In the genomic region with DNA sequence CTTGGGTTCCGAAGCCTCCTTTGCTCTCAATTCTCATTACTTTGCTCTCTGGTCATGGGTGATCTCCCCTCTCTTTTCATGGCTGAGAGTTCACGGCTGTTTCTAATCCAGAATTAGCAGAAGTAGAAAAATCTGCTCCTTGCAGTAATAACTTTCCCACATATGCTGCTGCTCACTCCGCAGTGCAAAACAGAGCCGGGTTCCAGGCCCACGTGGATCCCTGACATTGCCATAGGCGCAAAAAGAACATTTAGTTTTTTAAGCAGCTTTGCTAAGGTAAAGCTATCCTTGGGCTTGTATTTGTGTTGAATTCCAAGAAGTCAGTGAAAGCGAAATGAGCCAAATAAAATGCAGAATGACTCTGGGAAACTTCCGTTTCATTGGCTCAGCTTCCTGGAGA, we compare ENCODE assay signal across 29 cellular contexts.
"Had no signal": no experiment of that assay in that cellular context is flagged by ENCODE, and none has a peak within 500 bp of the region (broad histone marks: within the 10 kb centered on the region; RNA-seq: fewer than 3 reads in every experiment).

No MANE protein-coding gene starts in this region.

- H3K4me3 ChIP-seq: adrenal gland, body of pancreas, gastrocnemius medialis had no signal

- H3K36me3 Mint-ChIP-seq: activated CD8-positive, alpha-beta memory T cell treated with anti-CD3 and anti-CD28 coated beads, Interleukin-2, amount 10 ng/mL, durations not matched to agents 7 days and 5 days; activated naive CD8-positive, alpha-beta T cell treated with anti-CD3 and anti-CD28 coated beads for 36 hours had no signal

- H3K36me3 ChIP-seq: adrenal gland, gastrocnemius medialis had no signal

- H3K27me3 Mint-ChIP-seq: activated CD4-positive, alpha-beta memory T cell treated with anti-CD3 and anti-CD28 coated beads for 36 hours; activated CD4-positive, alpha-beta T cell treated with anti-CD3 and anti-CD28 coated beads for 36 hours; activated CD4-positive, alpha-beta T cell treated with anti-CD3 and anti-CD28 coated beads, Interleukin-2, amount 10 ng/mL, durations not matched to agents 24 days and 14 days; activated CD8-positive, alpha-beta memory T cell treated with anti-CD3 and anti-CD28 coated beads, Interleukin-2, amount 10 ng/mL, durations not matched to agents 7 days and 5 days; activated naive CD4-positive, alpha-beta T cell treated with anti-CD3 and anti-CD28 coated beads, Interleukin-2, amount 50 U/mL, for 24 hours; activated naive CD8-positive, alpha-beta T cell treated with anti-CD3 and anti-CD28 coated beads for 36 hours; activated naive CD8-positive, alpha-beta T cell treated with anti-CD3 and anti-CD28 coated beads, Interleukin-2, amount 50 U/mL, for 24 hours had no signal

- H3K27ac ChIP-seq: adrenal gland, body of pancreas, epithelial cell of prostate, gastrocnemius medialis had no signal

- H3K27ac Mint-ChIP-seq: activated CD4-positive, alpha-beta memory T cell treated with anti-CD3 and anti-CD28 coated beads for 36 hours; activated CD4-positive, alpha-beta T cell treated with anti-CD3 and anti-CD28 coated beads for 36 hours; activated CD4-positive, alpha-beta T cell treated with anti-CD3 and anti-CD28 coated beads, Interleukin-2, amount 10 ng/mL, durations not matched to agents 24 days and 14 days; activated CD8-positive, alpha-beta memory T cell treated with anti-CD3 and anti-CD28 coated beads, Interleukin-2, amount 10 ng/mL, durations not matched to agents 7 days and 5 days; activated CD8-positive, alpha-beta T cell treated with anti-CD3 and anti-CD28 coated beads, Interleukin-2, amount 10 ng/mL, durations not matched to agents 7 days and 5 days; activated naive CD4-positive, alpha-beta T cell treated with anti-CD3 and anti-CD28 coated beads for 36 hours; activated naive CD4-positive, alpha-beta T cell treated with anti-CD3 and anti-CD28 coated beads, Interleukin-2, amount 50 U/mL, for 24 hours; activated naive CD8-positive, alpha-beta T cell treated with anti-CD3 and anti-CD28 coated beads for 36 hours; activated naive CD8-positive, alpha-beta T cell treated with anti-CD3 and anti-CD28 coated beads, Interleukin-2, amount 50 U/mL, for 24 hours; activated T-helper 1 cell treated with anti-CD3 and anti-CD28 coated beads, Interleukin-12 subunit alpha, Interleukin-12 subunit beta, Interleukin-2, Interleukin-4 antibody, amounts not matched to agents 30 ng/mL and 10 ng/mL and 1 ng/mL, durations not matched to agents 14 hours and 24 hours and 36 hours; activated T-helper 2 cell treated with anti-CD3 and anti-CD28 coated beads, Interferon-gamma antibody, Interleukin-2, Interleukin-4, amounts not matched to agents 10 μg/mL and 5 μg/mL and 100 μg/mL, durations not matched to agents 14 hours and 24 hours and 36 hours had no signal

- H3K27me3 ChIP-seq: adrenal gland, body of pancreas, gastrocnemius medialis had no signal

- H3K4me1 ChIP-seq: adrenal gland, body of pancreas, gastrocnemius medialis had no signal

- ATAC-seq: activated CD4-positive, alpha-beta T cell treated with anti-CD3 and anti-CD28 coated beads for 36 hours; activated CD8-positive, alpha-beta memory T cell treated with anti-CD3 and anti-CD28 coated beads, Interleukin-2, amount 10 ng/mL, durations not matched to agents 7 days and 5 days; activated CD8-positive, alpha-beta T cell treated with anti-CD3 and anti-CD28 coated beads, Interleukin-2, amount 10 ng/mL, durations not matched to agents 7 days and 5 days; activated naive CD8-positive, alpha-beta T cell treated with anti-CD3 and anti-CD28 coated beads, Interleukin-2, amount 50 U/mL, for 24 hours; body of pancreas; gastrocnemius medialis had no signal

- H3K9me3 Mint-ChIP-seq: activated CD4-positive, alpha-beta memory T cell treated with anti-CD3 and anti-CD28 coated beads for 36 hours; activated CD4-positive, alpha-beta T cell treated with anti-CD3 and anti-CD28 coated beads, Interleukin-2, amount 10 ng/mL, durations not matched to agents 24 days and 14 days; activated naive CD4-positive, alpha-beta T cell treated with anti-CD3 and anti-CD28 coated beads for 36 hours; activated naive CD4-positive, alpha-beta T cell treated with anti-CD3 and anti-CD28 coated beads, Interleukin-2, amount 50 U/mL, for 24 hours; activated naive CD8-positive, alpha-beta T cell treated with anti-CD3 and anti-CD28 coated beads for 36 hours; activated naive CD8-positive, alpha-beta T cell treated with anti-CD3 and anti-CD28 coated beads, Interleukin-2, amount 50 U/mL, for 24 hours; activated T-helper 1 cell treated with anti-CD3 and anti-CD28 coated beads, Interleukin-12 subunit alpha, Interleukin-12 subunit beta, Interleukin-2, Interleukin-4 antibody, amounts not matched to agents 30 ng/mL and 10 ng/mL and 1 ng/mL, durations not matched to agents 14 hours and 24 hours and 36 hours; activated T-helper 2 cell treated with anti-CD3 and anti-CD28 coated beads, Interferon-gamma antibody, Interleukin-2, Interleukin-4, amounts not matched to agents 10 μg/mL and 5 μg/mL and 100 μg/mL, durations not matched to agents 14 hours and 24 hours and 36 hours had no signal

- DNase-seq: activated CD4-positive, alpha-beta memory T cell treated with anti-CD3 and anti-CD28 coated beads for 36 hours; activated CD4-positive, alpha-beta T cell treated with anti-CD3 and anti-CD28 coated beads for 36 hours; activated CD4-positive, alpha-beta T cell treated with anti-CD3 and anti-CD28 coated beads, Interleukin-2, amount 10 ng/mL, durations not matched to agents 24 days and 14 days; activated CD4-positive, CD25-positive, alpha-beta regulatory T cell; activated CD4-positive, CD25-positive, alpha-beta regulatory T cell treated with anti-CD3 and anti-CD28 coated beads, Interleukin-2, amount 50 U/mL, for 72 hours; activated CD8-positive, alpha-beta memory T cell treated with anti-CD3 and anti-CD28 coated beads, Interleukin-2, amount 10 ng/mL, durations not matched to agents 7 days and 5 days; activated CD8-positive, alpha-beta memory T cell treated with anti-CD3 and anti-CD28 coated beads, Interleukin-2, amount 50 U/mL, for 4 hours; activated CD8-positive, alpha-beta T cell treated with anti-CD3 and anti-CD28 coated beads, Interleukin-2, amount 10 ng/mL, durations not matched to agents 7 days and 5 days; activated effector memory CD4-positive, alpha-beta T cell treated with anti-CD3 and anti-CD28 coated beads, Interleukin-2, amount 50 U/mL, for 16 hours; activated naive CD4-positive, alpha-beta T cell treated with anti-CD3 and anti-CD28 coated beads for 36 hours; activated naive CD8-positive, alpha-beta T cell treated with anti-CD3 and anti-CD28 coated beads for 36 hours; activated naive CD8-positive, alpha-beta T cell treated with anti-CD3 and anti-CD28 coated beads, Interleukin-2, amount 50 U/mL, for 24 hours; activated T-cell treated with anti-CD3 and anti-CD28 coated beads, Interleukin-2, amount 50 U/mL, for 1 hour; activated T-cell treated with anti-CD3 and anti-CD28 coated beads, Interleukin-2, amount 50 U/mL, for 48 hours; adrenal gland; amygdala; aorta; body of pancreas; caudate nucleus; cortex of kidney; dermis blood vessel endothelial cell; effector CD4-positive, alpha-beta T cell; foreskin fibroblast; gastrocnemius medialis; T-helper 2 cell had no signal

- H3K4me1 Mint-ChIP-seq: activated CD4-positive, alpha-beta T cell treated with anti-CD3 and anti-CD28 coated beads for 36 hours; activated CD4-positive, alpha-beta T cell treated with anti-CD3 and anti-CD28 coated beads, Interleukin-2, amount 10 ng/mL, durations not matched to agents 24 days and 14 days; activated CD8-positive, alpha-beta memory T cell treated with anti-CD3 and anti-CD28 coated beads, Interleukin-2, amount 10 ng/mL, durations not matched to agents 7 days and 5 days; activated naive CD4-positive, alpha-beta T cell treated with anti-CD3 and anti-CD28 coated beads, Interleukin-2, amount 50 U/mL, for 24 hours; activated naive CD8-positive, alpha-beta T cell treated with anti-CD3 and anti-CD28 coated beads for 36 hours; activated naive CD8-positive, alpha-beta T cell treated with anti-CD3 and anti-CD28 coated beads, Interleukin-2, amount 50 U/mL, for 24 hours had no signal

- H3K9me3 ChIP-seq: adrenal gland, body of pancreas, gastrocnemius medialis had no signal

- H3K4me3 Mint-ChIP-seq: activated CD4-positive, alpha-beta memory T cell treated with anti-CD3 and anti-CD28 coated beads for 36 hours; activated CD4-positive, alpha-beta T cell treated with anti-CD3 and anti-CD28 coated beads for 36 hours; activated CD4-positive, alpha-beta T cell treated with anti-CD3 and anti-CD28 coated beads, Interleukin-2, amount 10 ng/mL, durations not matched to agents 24 days and 14 days; activated CD8-positive, alpha-beta memory T cell treated with anti-CD3 and anti-CD28 coated beads, Interleukin-2, amount 10 ng/mL, durations not matched to agents 7 days and 5 days; activated CD8-positive, alpha-beta T cell treated with anti-CD3 and anti-CD28 coated beads, Interleukin-2, amount 10 ng/mL, durations not matched to agents 7 days and 5 days; activated naive CD4-positive, alpha-beta T cell treated with anti-CD3 and anti-CD28 coated beads for 36 hours; activated naive CD4-positive, alpha-beta T cell treated with anti-CD3 and anti-CD28 coated beads, Interleukin-2, amount 50 U/mL, for 24 hours; activated naive CD8-positive, alpha-beta T cell treated with anti-CD3 and anti-CD28 coated beads for 36 hours; activated naive CD8-positive, alpha-beta T cell treated with anti-CD3 and anti-CD28 coated beads, Interleukin-2, amount 50 U/mL, for 24 hours; activated T-helper 1 cell treated with anti-CD3 and anti-CD28 coated beads, Interleukin-12 subunit alpha, Interleukin-12 subunit beta, Interleukin-2, Interleukin-4 antibody, amounts not matched to agents 30 ng/mL and 10 ng/mL and 1 ng/mL, durations not matched to agents 14 hours and 24 hours and 36 hours had no signal
